In genomic region chr11:126862664-126863247, GRCh38 we compare ENCODE assay signal across 2 cellular contexts.
TF ChIP-seq lines count a peak whose summit lies in the region.

No MANE protein-coding gene starts in this region.

TF ChIP-seq in SK-N-SH, 30 proteins besides CTCF, POLR2A, EP300 and RAD21 (continued from another document):
- TF ChIP-seq USF1 (IDR thresholded peaks at IDR 0.05; ENCODE audit: borderline replicate concordance, low read depth), result no peak
TF ChIP-seq in SK-N-SH: peak in this region for 0.

TF ChIP-seq in SK-N-SH treated with all-trans-retinoic acid at 6 μM for 48 hours, 23 proteins besides CTCF, POLR2A, EP300 and RAD21 (continued from another document):
- no peak for TF ChIP-seq PATZ1 (CRISPR knock-in tag; IDR thresholded peaks at IDR 0.05; ENCODE audit: borderline replicate concordance)
- TF ChIP-seq TCF4 (CRISPR knock-in tag; IDR thresholded peaks at IDR 0.05; ENCODE audit: borderline replicate concordance), result no peak
